In genomic region chr15:49015896-49016295, GRCh38 we compare ENCODE assay signal across 21 cellular contexts. TPM values are rescaled to one million over a fixed set of nuclear protein-coding genes. Genes with fewer than 3 reads are reported as not detected.
A peak's percentile ranks its signal among the peaks of the same experiment; 100 is the strongest.
DNase-seq lines count a peak whose midpoint lies in the region; ATAC-seq and TF ChIP-seq lines count a peak whose summit lies in the region.
"Had no signal": no experiment of that assay in that cellular context is flagged by ENCODE, and none has a peak within 500 bp of the region (broad histone marks: within the 10 kb centered on the region; RNA-seq: fewer than 3 reads in every experiment).

No MANE protein-coding gene starts in this region.

- CTCF ChIA-PET in SK-N-SH (lab: Yijun Ruan, JAX), result interaction anchor here (1.5 kb wide), 2 partner anchors 21 to 130 kb away, joined by 4 to 8 read pairs; no protein-coding TSS in a partner anchor

- H3K9ac ChIP-seq in SK-N-SH, result no peak overlapping the region

- H3K27ac Mint-ChIP-seq in T-helper 17 cell, result no peak overlapping the region
- H3K27ac Mint-ChIP-seq: CD8-positive, alpha-beta T cell; IgD-negative memory B cell had no signal

- TF ChIP-seq EP300 in SK-N-SH (IDR thresholded peaks at IDR 0.05; ENCODE audit: borderline replicate concordance in 1 of 2, low read depth in 1 of 2, low read length in 1 of 2), result no peak

- no peaks in the 10 kb centered on the region for H3K27me3 Mint-ChIP-seq in T-helper 17 cell
- H3K27me3 Mint-ChIP-seq: IgD-negative memory B cell had no signal

- peaks cover 30% of the 10 kb centered on the region for H3K36me3 Mint-ChIP-seq in T-helper 17 cell (ENCODE audit: low read depth)

- H3K36me3 ChIP-seq in SK-N-SH (replicated peaks in 1 of 2; ENCODE audit: control insufficient read depth in 1 of 2, insufficient read depth in 2 of 2, low read length in 1 of 2), result peaks cover 57 to 72% of the 10 kb centered on the region in 2 experiments

- peak overlapping the region; percentile 7 for H3K4me3 Mint-ChIP-seq in T-helper 17 cell
- H3K4me3 Mint-ChIP-seq: CD8-positive, alpha-beta T cell; IgD-negative memory B cell had no signal

- H2AFZ ChIP-seq in SK-N-SH (ENCODE audit: low read depth), result no peak overlapping the region

- H3K4me3 ChIP-seq in SK-N-SH (ENCODE audit: low read depth in 2 of 2, low read length in 1 of 2), result no peak overlapping the region
- H3K4me3 ChIP-seq: GM12878 had no signal

- H3K4me1 Mint-ChIP-seq in T-helper 17 cell, result peaks cover 14% of the 10 kb centered on the region

- no peaks in the 10 kb centered on the region for H4K20me1 ChIP-seq in SK-N-SH (ENCODE audit: insufficient read depth)

- no peaks in the 10 kb centered on the region for H3K9me2 ChIP-seq in SK-N-SH

- ATAC-seq in SK-N-SH treated with all-trans-retinoic acid at 6 μM for 48 hours, result no peak; the same call in 2 of the 3 replicates
- ATAC-seq in T-helper 17 cell, result no peak
- ATAC-seq in GM21390 (IDR thresholded peaks at IDR 0.05; ENCODE audit: unreplicated experiment), result no peak
- ATAC-seq: CD8-positive, alpha-beta T cell; GM12878 had no signal

- peaks cover 6% of the 10 kb centered on the region; the same call in 1 of the 2 replicates for H3K79me2 ChIP-seq in SK-N-SH (ENCODE audit: insufficient read depth)

- no peak overlapping the region for H3K4me2 ChIP-seq in SK-N-SH

- no peaks in the 10 kb centered on the region for H3K4me1 ChIP-seq in SK-N-SH (ENCODE audit: control insufficient read depth in 1 of 2, insufficient read depth in 2 of 2, low read depth in 1 of 2, low read length in 1 of 2)

- peaks cover 3% of the 10 kb centered on the region for H3F3A ChIP-seq in SK-N-SH (replicated peaks; ENCODE audit: insufficient read depth)

- no peak for TF ChIP-seq RAD21 in SK-N-SH (IDR thresholded peaks at IDR 0.05; ENCODE audit: low read length)

- no peaks in the 10 kb centered on the region for H3K27me3 ChIP-seq in SK-N-SH (ENCODE audit: insufficient read depth)

- DNase-seq in SK-N-SH, result peak; percentile 8
- DNase-seq in T-helper 17 cell, result no peak
- DNase-seq in fibroblast of peridontal ligament (ENCODE audit: extremely low read depth), result peak; percentile 49
- peak; percentile 15 for DNase-seq in putamen (ENCODE audit: low spot score)
- no peak for DNase-seq in foreskin melanocyte
- no peak for DNase-seq in activated T-cell treated with anti-CD3 and anti-CD28 coated beads for 4 hours
- DNase-seq: 8988T; AML-193; C1 segment of cervical spinal cord; CD8-positive, alpha-beta T cell; DND-41; Karpas-422; MV-4-11; NCI-H1105 treated with DMSO at 0.1 percent for 48 hours; NCI-H2029 treated with DMSO at 0.1 percent for 48 hours; NCI-H524 treated with DMSO at 0.1 percent for 48 hours; NK-92 treated with Interleukin-12 subunit alpha and Interleukin-12 subunit beta, amount 100 ng/mL, for 24 hours had no signal

- H3K27ac ChIP-seq in SK-N-SH (ENCODE audit: low read depth in 2 of 2, low read length in 1 of 2), result no peak overlapping the region

- TF ChIP-seq CTCF in SK-N-SH (IDR thresholded peaks at IDR 0.05), result no peak

- H3K9me3 ChIP-seq in SK-N-SH (no peaks in the 10 kb centered on the region), T-helper 17 cell (ENCODE audit: control insufficient read depth, low read length, poor library complexity, severe bottlenecking) (no peaks in the 10 kb centered on the region)

- 64% methylated on average over 2 of the region's 2 CpGs for WGBS in SK-N-SH (ENCODE audit: low lambda C conversion rate)

- POLR2A ChIA-PET in SK-N-SH (lab: Yijun Ruan, JAX), result no interaction called here

TF ChIP-seq in SK-N-SH, 30 proteins besides CTCF, POLR2A, EP300 and RAD21 (continues in another document):
- TF ChIP-seq TCF12 (IDR thresholded peaks at IDR 0.05) (peak; percentile 24; the same call in 1 of the 2 replicates), JUND (IDR thresholded peaks at IDR 0.05) (no peak), YY1 (IDR thresholded peaks at IDR 0.05; ENCODE audit: low read depth) (no peak), NRF1 (IDR thresholded peaks at IDR 0.05; ENCODE audit: low read depth, low read length) (no peak), MXI1 (IDR thresholded peaks at IDR 0.05; ENCODE audit: low read depth, low read length) (no peak), GABPA (IDR thresholded peaks at IDR 0.05; ENCODE audit: low read depth) (no peak), IRF3 (IDR thresholded peaks at IDR 0.05; ENCODE audit: low read depth, low read length) (no peak), EZH2phosphoT487 (IDR thresholded peaks at IDR 0.05; ENCODE audit: borderline replicate concordance, low read depth) (no peak), NFIC (IDR thresholded peaks at IDR 0.05; ENCODE audit: borderline replicate concordance) (peak; percentile 58; the same call in 1 of the 2 replicates), FOXJ3 (CRISPR knock-in tag; IDR thresholded peaks at IDR 0.05) (no peak), USF2 (IDR thresholded peaks at IDR 0.05; ENCODE audit: borderline replicate concordance, low read depth, low read length) (no peak), MAX (IDR thresholded peaks at IDR 0.05; ENCODE audit: low read depth) (no peak)

TF ChIP-seq in SK-N-SH treated with all-trans-retinoic acid at 6 μM for 48 hours, 23 proteins besides CTCF, POLR2A, EP300 and RAD21:
- no peak for TF ChIP-seq ZNF70 (CRISPR knock-in tag; IDR thresholded peaks at IDR 0.05)

RNA-seq across cellular contexts. Expression of gene SECISBP2L, which starts 30.4 kb away (rescaled TPM):
- polyA plus RNA-seq in SK-N-SH (2012; rRNA removed), result 6.0 and 7.7 TPM in 2 replicates
- 8.8 and 9.0 TPM in 2 replicates for polyA plus RNA-seq in SK-N-SH (2012; cell fraction: cytosol; rRNA removed)
- polyA plus RNA-seq in SK-N-SH (2012; cell fraction: nucleus; rRNA removed), result 6.7 and 12.3 TPM in 2 replicates
- 10 to 100 TPM; 49.4 to 56.8 TPM for total RNA-seq in T-helper 17 cell

RNA-seq across cellular contexts. Expression of gene SHC4, which starts 52.2 kb away (rescaled TPM):
- polyA plus RNA-seq in SK-N-SH (2012; rRNA removed), result 1.6 and 1.9 TPM in 2 replicates
- polyA plus RNA-seq in SK-N-SH (2012; cell fraction: cytosol; rRNA removed), result 1.7 and 1.9 TPM in 2 replicates
- 2.6 and 4.5 TPM in 2 replicates for polyA plus RNA-seq in SK-N-SH (2012; cell fraction: nucleus; rRNA removed)
- under 1 TPM in 1 of 2 donors, not detected in 1; 0.12 TPM for total RNA-seq in T-helper 17 cell
- total RNA-seq: CD8-positive, alpha-beta T cell had no signal
- polyA plus RNA-seq: IgD-negative memory B cell had no signal

Comparison
In these comparisons a context has a peak if more than half of its experiments do, and no peak if none do; other contexts are left out.
1. DNase-seq: peak in SK-N-SH (single experiment), fibroblast of peridontal ligament (single experiment) and putamen (single experiment); none in T-helper 17 cell (0 of 3), foreskin melanocyte (single experiment) and activated T-cell treated with anti-CD3 and anti-CD28 coated beads for 4 hours (single experiment).